ENCODE assay signal across 8 cellular contexts in genomic region chr9:137113385-137114159, GRCh38. TPM values are rescaled to one million over a fixed set of nuclear protein-coding genes. Genes with fewer than 3 reads are reported as not detected.
A peak's percentile ranks its signal among the peaks of the same experiment; 100 is the strongest.
DNase-seq lines count a peak whose midpoint lies in the region; ATAC-seq and TF ChIP-seq lines count a peak whose summit lies in the region.

No MANE protein-coding gene starts in this region.

- H3K4me1 ChIP-seq in DND-41 (ENCODE audit: insufficient read depth, low read length) (peaks cover 24% of the 10 kb centered on the region), Panc1 (ENCODE audit: control insufficient read depth, insufficient read depth, low read length) (no peaks in the 10 kb centered on the region), colonic mucosa (no peaks in the 10 kb centered on the region), skeletal muscle satellite cell (ENCODE audit: control insufficient read depth, insufficient read depth, low read length) (peaks cover 7% of the 10 kb centered on the region)

- no TSS peak for BruUV-seq in Panc1 (replicated peaks; lab: Mats Ljungman, UMichigan)

- POLR2A ChIA-PET in Panc1 (lab: Charles Lee), result no interaction called here

- H3K4me2 ChIP-seq in DND-41 (ENCODE audit: insufficient read depth, low read length) (peak overlapping the region; percentile 61), skeletal muscle satellite cell (ENCODE audit: low read length) (peak overlapping the region; percentile 47)

- H3K4me3 ChIP-seq in DND-41 (ENCODE audit: low read depth in 1 of 2, low read length in 2 of 2), result peak overlapping the region in 1 of 2 experiments; percentile 53; a peak in 2 of 4 replicates
- H3K4me3 ChIP-seq in Panc1 (ENCODE audit: low read depth in 2 of 2, low read length in 2 of 2), result peak overlapping the region; percentile 39 to 45
- H3K4me3 ChIP-seq in colonic mucosa, result peak overlapping the region; percentile 19
- peak overlapping the region; percentile 45 for H3K4me3 ChIP-seq in skeletal muscle satellite cell (ENCODE audit: low read length)

- H3K9ac ChIP-seq in DND-41 (ENCODE audit: low read depth, low read length) (peak overlapping the region; percentile 26; the same call in 1 of the 2 replicates), colonic mucosa (ENCODE audit: low read depth in 2 of 2, low read length in 2 of 2) (no peak overlapping the region), skeletal muscle satellite cell (ENCODE audit: low read depth, low read length) (no peak overlapping the region)

- TF ChIP-seq CTCF in DND-41 (IDR thresholded peaks at IDR 0.05; ENCODE audit: borderline replicate concordance, extremely low read depth, low read length, poor library complexity, severe bottlenecking) (no peak), Panc1 (IDR thresholded peaks at IDR 0.05) (no peak), colonic mucosa (IDR thresholded peaks at IDR 0.05) (no peak)

- no peaks in the 10 kb centered on the region for H3K27me3 ChIP-seq in DND-41 (ENCODE audit: insufficient read depth, low read length, poor library complexity)
- no peaks in the 10 kb centered on the region for H3K27me3 ChIP-seq in Panc1 (ENCODE audit: control insufficient read depth, insufficient read depth, low read length)
- H3K27me3 ChIP-seq in colonic mucosa, result peaks cover 4% of the 10 kb centered on the region
- no peaks in the 10 kb centered on the region for H3K27me3 ChIP-seq in skeletal muscle satellite cell (ENCODE audit: control insufficient read depth, insufficient read depth, low read length)

- CTCF ChIA-PET in Panc1 (lab: Charles Lee), result no interaction called here

- intact Hi-C loops in Panc1 (cut with micrococcal nuclease; ENCODE audit: unreplicated experiment) (no loop called here), colonic mucosa (cut with DNase I) (no loop called here), sciatic nerve (cut with DNase I) (no loop called here)

- peaks cover 17% of the 10 kb centered on the region for H3K79me2 ChIP-seq in DND-41 (ENCODE audit: insufficient read depth, low read length)

- H4K20me1 ChIP-seq in DND-41 (ENCODE audit: insufficient read depth, low read length), result 0 out of 2 replicates have a peak, but pooled peaks cover 8% of the 10 kb centered on the region

- ATAC-seq in DND-41 (ENCODE audit: insufficient read depth, low read depth) (no peak), Panc1 (peak; percentile 46; the same call in 1 of the 2 replicates), HG02610 (IDR thresholded peaks at IDR 0.05; ENCODE audit: unreplicated experiment) (no peak), sciatic nerve (no peak)

- H3K27ac ChIP-seq in DND-41 (ENCODE audit: low read length), result no peak overlapping the region
- no peak overlapping the region for H3K27ac ChIP-seq in Panc1 (ENCODE audit: low read length)
- H3K27ac ChIP-seq in colonic mucosa, result no peak overlapping the region

- H3K9me3 ChIP-seq in DND-41 (ENCODE audit: insufficient read depth, low read length, severe bottlenecking) (no peaks in the 10 kb centered on the region), Panc1 (ENCODE audit: control insufficient read depth, insufficient read depth, low read depth, low read length) (no peaks in the 10 kb centered on the region), colonic mucosa (no peaks in the 10 kb centered on the region), skeletal muscle satellite cell (replicated peaks; ENCODE audit: low read length) (no peaks in the 10 kb centered on the region)

- DNase-seq in DND-41, result no peak
- no peak for DNase-seq in Panc1 (ENCODE audit: low read depth, low spot score)
- no peak for DNase-seq in colonic mucosa
- DNase-seq in sciatic nerve (ENCODE audit: low spot score), result no peak
- DNase-seq in NCI-H187 (lab: John Stamatoyannopoulos, UW), result no peak
- DNase-seq in NCI-H2107 treated with DMSO at 0.1 percent for 48 hours (lab: John Stamatoyannopoulos, UW; ENCODE audit: unreplicated experiment), result no peak

- no peak overlapping the region for H2AFZ ChIP-seq in DND-41 (ENCODE audit: low read depth, low read length)

- in situ Hi-C loops in Panc1 (cut with HindIII; ENCODE audit: low pct_unique_long_range_greater_than_20kb, low sequenced_read_pairs), result no loop called here

- H3K36me3 ChIP-seq in DND-41 (ENCODE audit: insufficient read depth, low read length) (peaks cover 46% of the 10 kb centered on the region), Panc1 (ENCODE audit: control insufficient read depth, insufficient read depth, low read length) (no peaks in the 10 kb centered on the region), colonic mucosa (no peaks in the 10 kb centered on the region), skeletal muscle satellite cell (ENCODE audit: insufficient read depth, low read length) (peaks cover 23% of the 10 kb centered on the region)

RNA-seq across cellular contexts. Expression of gene DPP7, which starts 1.0 kb away (rescaled TPM):
- total RNA-seq in Panc1 (2021; ENCODE audit: unreplicated experiment) (236 TPM), colonic mucosa (10 to 100 TPM; 46.2 to 52.5 TPM), sciatic nerve (127 TPM)
- polyA plus RNA-seq in Panc1 (2012; ENCODE audit: insufficient read length), result 290 TPM
- total RNA-seq in skeletal muscle satellite cell (2012; rRNA removed), result 62.6 and 70.3 TPM in 2 replicates

RNA-seq across cellular contexts. Expression of gene GRIN1, which starts 25.4 kb away (rescaled TPM):
- total RNA-seq in Panc1 (2021; ENCODE audit: unreplicated experiment) (4.9 TPM), colonic mucosa (under 1 TPM; 0.47 to 0.93 TPM), sciatic nerve (not detected)
- 11.5 TPM for polyA plus RNA-seq in Panc1 (2012; ENCODE audit: insufficient read length)
- under 0.01 TPM in 1 of 2 replicates, not detected in the other for total RNA-seq in skeletal muscle satellite cell (2012; rRNA removed)

RNA-seq across cellular contexts. Expression of gene MAN1B1, which starts 26.8 kb away (rescaled TPM):
- total RNA-seq in Panc1 (2021; ENCODE audit: unreplicated experiment) (57.2 TPM), colonic mucosa (10 to 100 TPM; 43.5 to 52.6 TPM), sciatic nerve (48.3 TPM)
- polyA plus RNA-seq in Panc1 (2012; ENCODE audit: insufficient read length), result 49.5 TPM
- total RNA-seq in skeletal muscle satellite cell (2012; rRNA removed), result 48.1 and 54.8 TPM in 2 replicates

RNA-seq across cellular contexts. Expression of gene UAP1L1, which starts 36.3 kb away (rescaled TPM):
- total RNA-seq in Panc1 (2021; ENCODE audit: unreplicated experiment), result 23.1 TPM
- polyA plus RNA-seq in Panc1 (2012; ENCODE audit: insufficient read length), result 13.1 TPM
- total RNA-seq in colonic mucosa, result 10 to 100 TPM in 1 of 2 donors, 1 to 10 TPM in 1; 9.0 to 13.0 TPM
- total RNA-seq in skeletal muscle satellite cell (2012; rRNA removed), result 13.2 and 13.5 TPM in 2 replicates
- 18.3 TPM for total RNA-seq in sciatic nerve

RNA-seq across cellular contexts. Expression of gene SAPCD2, which starts 43.2 kb away (rescaled TPM):
- 18.4 TPM for total RNA-seq in Panc1 (2021; ENCODE audit: unreplicated experiment)
- polyA plus RNA-seq in Panc1 (2012; ENCODE audit: insufficient read length), result 11.5 TPM
- 10 to 100 TPM; 19.2 to 57.8 TPM for total RNA-seq in colonic mucosa
- 2.8 and 5.5 TPM in 2 replicates for total RNA-seq in skeletal muscle satellite cell (2012; rRNA removed)
- total RNA-seq in sciatic nerve, result 0.36 TPM
